20 cellular contexts compared by ENCODE assay signal in the genomic region with DNA sequence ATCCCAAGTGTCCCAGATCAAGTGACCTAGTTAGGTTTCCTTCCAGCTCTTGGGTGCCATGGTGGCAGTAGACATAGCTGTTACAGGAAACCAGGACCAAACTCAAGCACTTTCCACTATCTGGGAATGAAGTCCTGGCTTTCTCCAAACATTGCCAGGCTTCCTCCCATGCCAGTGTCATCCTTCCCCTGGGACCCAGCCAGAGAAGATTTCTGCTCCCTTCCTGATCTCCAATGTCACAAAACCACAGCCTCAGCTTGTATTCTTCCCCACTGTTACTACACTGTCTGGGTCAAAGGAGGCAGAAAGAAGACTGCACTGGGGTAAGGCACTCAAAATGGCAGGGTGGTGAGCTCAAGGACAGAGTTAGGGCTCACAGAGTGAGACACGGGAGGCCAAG.
"Had no signal": no experiment of that assay in that cellular context is flagged by ENCODE, and none has a peak within 500 bp of the region (broad histone marks: within the 10 kb centered on the region; RNA-seq: fewer than 3 reads in every experiment).

No MANE protein-coding gene starts in this region.

- H3K4me1 ChIP-seq: colonic mucosa, psoas muscle had no signal

- DNase-seq: activated CD4-positive, alpha-beta memory T cell treated with anti-CD3 and anti-CD28 coated beads, Interleukin-2, amount 10 ng/mL, durations not matched to agents 7 days and 5 days; activated CD4-positive, alpha-beta T cell treated with anti-CD3 and anti-CD28 coated beads, Interleukin-2, amount 10 ng/mL, durations not matched to agents 24 days and 14 days; activated CD8-positive, alpha-beta memory T cell treated with anti-CD3 and anti-CD28 coated beads, Interleukin-2, amount 10 ng/mL, durations not matched to agents 7 days and 5 days; activated gamma-delta T cell treated with Interleukin-2 at 50 U/mL for 16 hours; activated T-cell treated with anti-CD3 and anti-CD28 coated beads for 4 hours; colonic mucosa; head of caudate nucleus; hypothalamus; left cardiac atrium; occipital lobe; psoas muscle; stimulated activated CD4-positive, alpha-beta T cell treated with anti-CD3 and anti-CD28 coated beads, Interleukin-1b, Interleukin-23, amount 100 ng/mL, for 48 hours; stomach had no signal

- H3K27ac ChIP-seq: colonic mucosa, esophagus muscularis mucosa, gastroesophageal sphincter, psoas muscle, right atrium auricular region, VCaP had no signal

- H3K36me3 ChIP-seq: colonic mucosa, esophagus muscularis mucosa, gastroesophageal sphincter, right atrium auricular region, stomach had no signal

- H3K27me3 ChIP-seq: colonic mucosa, esophagus muscularis mucosa, gastroesophageal sphincter, right atrium auricular region had no signal

- H3K9me3 ChIP-seq: colonic mucosa, esophagus muscularis mucosa, gastroesophageal sphincter, psoas muscle, right atrium auricular region, stomach had no signal

- ATAC-seq: activated CD4-positive, CD25-positive, alpha-beta regulatory T cell treated with anti-CD3 and anti-CD28 coated beads, Interleukin-2, amount 50 U/mL, for 24 hours; activated CD8-positive, alpha-beta memory T cell treated with anti-CD3 and anti-CD28 coated beads, Interleukin-2, amount 10 ng/mL, durations not matched to agents 7 days and 5 days; activated naive CD4-positive, alpha-beta T cell treated with anti-CD3 and anti-CD28 coated beads, Interleukin-2, amount 50 U/mL, for 72 hours; gastroesophageal sphincter; left cardiac atrium; SK-N-SH treated with all-trans-retinoic acid at 6 μM for 48 hours had no signal

- H3K4me3 ChIP-seq: colonic mucosa, esophagus muscularis mucosa, gastroesophageal sphincter, psoas muscle, right atrium auricular region, stomach had no signal
